In genomic region chr19:45128806-45129205, GRCh38 we compare ENCODE assay signal across 24 cellular contexts. TPM values are rescaled to one million over a fixed set of nuclear protein-coding genes. Genes with fewer than 3 reads are reported as not detected.
A peak's percentile ranks its signal among the peaks of the same experiment; 100 is the strongest.
DNase-seq lines count a peak whose midpoint lies in the region; ATAC-seq and TF ChIP-seq lines count a peak whose summit lies in the region.
"Had no signal": no experiment of that assay in that cellular context is flagged by ENCODE, and none has a peak within 500 bp of the region (broad histone marks: within the 10 kb centered on the region; RNA-seq: fewer than 3 reads in every experiment).

No MANE protein-coding gene starts in this region.

- H3K27me3 Mint-ChIP-seq in T-helper 17 cell (no peaks in the 10 kb centered on the region), neural crest cell (ENCODE audit: low read depth) (no peaks in the 10 kb centered on the region)
- H3K27me3 Mint-ChIP-seq: B cell; CD4-positive, alpha-beta memory T cell; CD4-positive, CD25-positive, alpha-beta regulatory T cell; CD8-positive, alpha-beta memory T cell had no signal

- H3K9me3 ChIP-seq in BLaER1 (no peaks in the 10 kb centered on the region), T-helper 17 cell (ENCODE audit: control insufficient read depth, low read length, poor library complexity, severe bottlenecking) (no peaks in the 10 kb centered on the region), adrenal gland (replicated peaks in 1 of 3) (no peaks in the 10 kb centered on the region)
- H3K9me3 ChIP-seq: A549 had no signal

- no peaks in the 10 kb centered on the region for H3K36me3 Mint-ChIP-seq in T-helper 17 cell (ENCODE audit: low read depth)
- no peaks in the 10 kb centered on the region for H3K36me3 Mint-ChIP-seq in neural crest cell (ENCODE audit: low read depth)
- H3K36me3 Mint-ChIP-seq: CD4-positive, alpha-beta memory T cell; CD4-positive, CD25-positive, alpha-beta regulatory T cell had no signal

- peaks cover 10% of the 10 kb centered on the region for H3K4me1 Mint-ChIP-seq in T-helper 17 cell
- no peaks in the 10 kb centered on the region for H3K4me1 Mint-ChIP-seq in neural crest cell

- H3K36me3 ChIP-seq in BLaER1 (peaks cover 33% of the 10 kb centered on the region), adrenal gland (replicated peaks in 1 of 2) (no peaks in the 10 kb centered on the region)

- H3K4me1 ChIP-seq in BLaER1 = peaks cover 78% of the 10 kb centered on the region
- H3K4me1 ChIP-seq in adrenal gland (replicated peaks in 1 of 2) = peaks cover 0 to 22% of the 10 kb centered on the region in 2 donors

- no peak overlapping the region for H3K27ac Mint-ChIP-seq in T-helper 17 cell
- peak overlapping the region; percentile 27 for H3K27ac Mint-ChIP-seq in neural crest cell (ENCODE audit: unreplicated experiment)
- H3K27ac Mint-ChIP-seq: B cell, CD14-positive monocyte had no signal

- TF ChIP-seq CTCF in adrenal gland (IDR thresholded peaks at IDR 0.05) (no peak), neural crest cell (conservative IDR thresholded peaks at IDR 0.05) (no peak)

- H3K4me3 Mint-ChIP-seq in T-helper 17 cell (peak overlapping the region; percentile 12), neural crest cell (no peak overlapping the region)
- H3K4me3 Mint-ChIP-seq: B cell; CD14-positive monocyte; CD4-positive, alpha-beta memory T cell; CD4-positive, CD25-positive, alpha-beta regulatory T cell; CD8-positive, alpha-beta memory T cell had no signal

- H3K4me3 ChIP-seq in BLaER1 (no peak overlapping the region), adrenal gland (no peak overlapping the region)
- H3K4me3 ChIP-seq: A549 had no signal

- 0 out of 2 replicates have a peak overlapping the region, but pooled peaks have one; percentile 10 for H3K27ac ChIP-seq in BLaER1
- H3K27ac ChIP-seq in adrenal gland = peak overlapping the region in 3 of 5 donors; percentile 6 to 56 (median 56)
- H3K27ac ChIP-seq: 22Rv1, A549 had no signal

- ATAC-seq in T-helper 17 cell (no peak), GM19455 (IDR thresholded peaks at IDR 0.05; ENCODE audit: unreplicated experiment) (no peak)
- ATAC-seq: A549 had no signal

- no peak for DNase-seq in T-helper 17 cell
- DNase-seq in adrenal gland = peak in 4 of 7 donors; percentile 48 to 65 (median 57)
- DNase-seq in neural crest cell (ENCODE audit: low read depth, low spot score) = no peak
- DNase-seq in cerebellar nuclear complex (lab: John Stamatoyannopoulos, UW) = no peak
- DNase-seq in islet precursor cell = no peak
- DNase-seq: AML-193; C1 segment of cervical spinal cord; CD4-positive, CD25-positive, alpha-beta regulatory T cell; CD8-positive, alpha-beta memory T cell; COR-L47; DMS 273 treated with DMSO at 0.1 percent for 48 hours; DMS153; DMS79; DND-41; EL; GF-D8 had no signal

- intact Hi-C loops in adrenal gland (cut with DNase I) = loop anchor here in 1 of 2 donors (5.0 kb wide), 1 partner anchor 37 kb away; the partner anchor contains the start of gene PPP1R37

- no peaks in the 10 kb centered on the region for H3K9me3 Mint-ChIP-seq in neural crest cell
- H3K9me3 Mint-ChIP-seq: CD14-positive monocyte; CD4-positive, alpha-beta memory T cell; CD4-positive, CD25-positive, alpha-beta regulatory T cell; CD8-positive, alpha-beta memory T cell had no signal

- H4K20me1 ChIP-seq in BLaER1 = peaks cover 72% of the 10 kb centered on the region

- H3K4me2 ChIP-seq in BLaER1 = no peak overlapping the region
- H3K4me2 ChIP-seq: A549 had no signal

- 36 to 75% (median 43%) methylated on average over 1 to 5 of the region's 5 CpGs for WGBS in adrenal gland, 4 donors

- H3K9ac ChIP-seq in BLaER1 = no peak overlapping the region

- H3K27me3 ChIP-seq in BLaER1 (no peaks in the 10 kb centered on the region), adrenal gland (no peaks in the 10 kb centered on the region)

- TF ChIP-seq POLR2A in adrenal gland (IDR thresholded peaks at IDR 0.05) = no peak

RNA-seq across cellular contexts. Expression of gene NKPD1, which starts 32.0 kb away (rescaled TPM):
- total RNA-seq in T-helper 17 cell (under 1 TPM; 0.57 to 0.97 TPM), adrenal gland (1 to 10 TPM in 1 of 8 donors, under 1 TPM in 6, not detected in 1; 0.06 to 1.1 (median 0.27) TPM), neural crest cell (0.16 and 0.39 TPM in 2 replicates)
- polyA plus RNA-seq in adrenal gland = under 1 TPM in 2 of 3 donors, not detected in 1; 0.13 to 0.16 TPM
- total RNA-seq: A172 had no signal
- polyA plus RNA-seq: CD14-positive monocyte had no signal

RNA-seq across cellular contexts. Expression of gene PPP1R37, which starts 35.8 kb away (rescaled TPM):
- total RNA-seq in T-helper 17 cell (10 to 100 TPM; 15.2 to 20.9 TPM), adrenal gland (10 to 100 TPM; 39.6 to 86.7 (median 55.7) TPM), neural crest cell (35.8 and 38.6 TPM in 2 replicates)
- 100 to 1,000 TPM in 1 of 3 donors, 10 to 100 TPM in 2; 16.4 to 244 (median 45.4) TPM for polyA plus RNA-seq in adrenal gland

RNA-seq across cellular contexts. Expression of gene TRAPPC6A, which starts 49.2 kb away (rescaled TPM):
- 10 to 100 TPM; 47.5 to 61.2 TPM for total RNA-seq in T-helper 17 cell
- total RNA-seq in adrenal gland = 10 to 100 TPM; 24.6 to 71.4 (median 37.9) TPM
- polyA plus RNA-seq in adrenal gland = 10 to 100 TPM in 2 of 3 donors, 1 to 10 TPM in 1; 5.1 to 41.7 (median 34.3) TPM
- total RNA-seq in neural crest cell = 22.2 and 25.1 TPM in 2 replicates

RNA-seq across cellular contexts. Expression of gene GEMIN7, which starts 49.7 kb away (rescaled TPM):
- 1 to 10 TPM; 8.8 TPM for total RNA-seq in T-helper 17 cell
- total RNA-seq in adrenal gland = 10 to 100 TPM in 6 of 8 donors, 1 to 10 TPM in 2; 4.0 to 22.0 (median 14.5) TPM
- polyA plus RNA-seq in adrenal gland = 10 to 100 TPM; 11.3 to 29.0 (median 23.9) TPM
- 36.0 and 36.2 TPM in 2 replicates for total RNA-seq in neural crest cell

RNA-seq across cellular contexts. Expression of gene BLOC1S3, which starts 49.8 kb away (rescaled TPM):
- total RNA-seq in T-helper 17 cell (10 to 100 TPM; 12.9 to 15.2 TPM), adrenal gland (10 to 100 TPM; 13.6 to 25.5 (median 19.0) TPM), neural crest cell (9.3 and 9.7 TPM in 2 replicates)
- 10 to 100 TPM in 1 of 3 donors, 1 to 10 TPM in 2; 3.9 to 11.9 (median 4.1) TPM for polyA plus RNA-seq in adrenal gland

Comparison
In these comparisons a context has a peak if more than half of its experiments do, and no peak if none do; other contexts are left out.
1. DNase-seq: peak in adrenal gland (4 of 7); none in T-helper 17 cell (0 of 3), neural crest cell (single experiment), cerebellar nuclear complex (0 of 2) and islet precursor cell (single experiment).